In the genomic region with DNA sequence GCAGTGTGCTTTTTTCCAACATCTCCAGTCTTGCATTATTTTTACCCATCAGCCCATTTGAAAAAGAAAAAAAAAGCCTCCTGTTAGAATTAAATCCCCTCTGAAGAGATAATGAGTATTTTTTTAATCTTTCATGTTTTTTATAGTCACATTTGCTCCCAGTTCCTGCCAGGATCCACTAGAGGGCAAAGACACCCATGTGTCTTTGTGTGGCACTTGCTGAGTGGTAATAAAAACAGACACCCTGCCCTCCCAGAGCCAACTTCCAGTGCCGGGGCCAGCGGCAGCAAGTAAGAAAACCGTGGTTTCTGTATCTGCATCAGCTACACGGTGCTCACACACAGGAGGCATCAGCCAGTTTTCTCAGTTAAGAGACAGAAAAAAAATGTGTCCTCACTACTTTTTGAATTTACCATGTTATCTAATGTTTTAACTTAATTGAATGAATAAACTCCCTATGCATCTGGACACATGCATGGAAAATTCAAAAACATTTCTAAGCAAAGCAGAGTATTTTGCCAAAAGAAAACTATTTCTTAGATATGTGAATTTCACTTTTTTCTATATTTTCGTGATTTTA, we compare ENCODE assay signal across 13 cellular contexts.
DNase-seq lines count a peak whose midpoint lies in the region; ATAC-seq and TF ChIP-seq lines count a peak whose summit lies in the region.
"Had no signal": no experiment of that assay in that cellular context is flagged by ENCODE, and none has a peak within 500 bp of the region (broad histone marks: within the 10 kb centered on the region; RNA-seq: fewer than 3 reads in every experiment).

No MANE protein-coding gene starts in this region.

- peak; percentile 14; the same call in 1 of the 2 replicates for TF ChIP-seq CTCF in AG04450 (IDR thresholded peaks at IDR 0.05; ENCODE audit: low read depth, low read length)
- TF ChIP-seq CTCF in HCT116 (IDR thresholded peaks at IDR 0.05 in 2 of 3, conservative IDR thresholded peaks at IDR 0.05 in 1 of 3; ENCODE audit: borderline replicate concordance in 1 of 3, insufficient read depth in 1 of 3, low read depth in 2 of 3, low read length in 2 of 3), result peak; percentile 44 to 69 (median 62); a peak in 5 of 6 replicates
- TF ChIP-seq CTCF in RWPE2 (IDR thresholded peaks at IDR 0.05; ENCODE audit: poor library complexity, severe bottlenecking), result peak; percentile 61

- H3K9me3 ChIP-seq in AG04450 (ENCODE audit: control insufficient read depth, insufficient read depth, low read length), result no peaks in the 10 kb centered on the region
- H3K9me3 ChIP-seq in HCT116 (ENCODE audit: control insufficient read depth in 1 of 2, insufficient read depth in 1 of 2, low read depth in 1 of 2, low read length in 2 of 2), result no peaks in the 10 kb centered on the region
- H3K9me3 ChIP-seq in RWPE2 (ENCODE audit: severe bottlenecking), result no peaks in the 10 kb centered on the region
- H3K9me3 ChIP-seq: esophagus squamous epithelium had no signal

- RAD21 ChIA-PET in HCT116 (lab: Charles Lee; ENCODE audit: low non-redundant PET in 1 of 2, low total read pairs in 2 of 2, uncharacterized antibody in 2 of 2, unreplicated experiment in 2 of 2), result no interaction called here

- no peak overlapping the region for H3K4me3 Mint-ChIP-seq in T-helper 2 cell treated with Interferon-gamma antibody and Interleukin-4, amounts not matched to agents 5 μg/mL and 100 μg/mL, for 36 hours
- H3K4me3 Mint-ChIP-seq: activated naive CD8-positive, alpha-beta T cell had no signal

- H3K36me3 ChIP-seq in HCT116 (ENCODE audit: control insufficient read depth in 1 of 2, insufficient read depth in 2 of 2, low read length in 2 of 2) (no peaks in the 10 kb centered on the region), RWPE2 (ENCODE audit: low read depth) (no peaks in the 10 kb centered on the region)
- H3K36me3 ChIP-seq: esophagus squamous epithelium had no signal

- H3K4me2 ChIP-seq in HCT116 (ENCODE audit: low read length), result peak overlapping the region; percentile 47; the same call in 1 of the 2 replicates

- H3K4me3 ChIP-seq in AG04450 (ENCODE audit: low read depth, low read length) (no peak overlapping the region), HCT116 (replicated peaks in 1 of 2; ENCODE audit: low read depth in 1 of 2, low read length in 2 of 2) (no peak overlapping the region), RWPE2 (ENCODE audit: severe bottlenecking) (no peak overlapping the region)
- H3K4me3 ChIP-seq: esophagus squamous epithelium had no signal

- H3K4me1 Mint-ChIP-seq in T-helper 2 cell treated with Interferon-gamma antibody and Interleukin-4, amounts not matched to agents 5 μg/mL and 100 μg/mL, for 36 hours (ENCODE audit: low read depth), result no peaks in the 10 kb centered on the region

- H4K20me1 ChIP-seq in HCT116 (ENCODE audit: insufficient read depth), result no peaks in the 10 kb centered on the region

- H3K27ac Mint-ChIP-seq in T-helper 2 cell treated with Interferon-gamma antibody and Interleukin-4, amounts not matched to agents 5 μg/mL and 100 μg/mL, for 36 hours, result no peak overlapping the region
- H3K27ac Mint-ChIP-seq: activated naive CD8-positive, alpha-beta T cell had no signal

- no peak overlapping the region for H3K27ac ChIP-seq in AG04450 (ENCODE audit: low read depth, low read length)
- H3K27ac ChIP-seq in HCT116 (ENCODE audit: low read depth, low read length), result no peak overlapping the region
- H3K27ac ChIP-seq in RWPE2 (ENCODE audit: poor library complexity, severe bottlenecking), result no peak overlapping the region
- H3K27ac ChIP-seq: esophagus squamous epithelium had no signal

- no peak for DNase-seq in AG04450 (ENCODE audit: low read depth, low spot score)
- DNase-seq in HCT116 (ENCODE audit: low read depth, low spot score), result peak; percentile 38
- DNase-seq in RWPE2 (ENCODE audit: low spot score), result no peak
- peak; percentile 7 for DNase-seq in iris pigment epithelial cell (ENCODE audit: low read depth)
- no peak for DNase-seq in activated CD8-positive, alpha-beta memory T cell treated with anti-CD3 and anti-CD28 coated beads for 24 hours
- DNase-seq in cerebellum (ENCODE audit: low spot score), result no peak
- DNase-seq in T-helper 2 cell treated with Interferon-gamma antibody and Interleukin-4, amounts not matched to agents 5 μg/mL and 100 μg/mL, for 36 hours (ENCODE audit: low spot score), result no peak
- DNase-seq: activated CD4-positive, alpha-beta T cell treated with anti-CD3 and anti-CD28 coated beads for 1 hour; DMS153; esophagus squamous epithelium; NK-92 treated with Interleukin-12 subunit alpha and Interleukin-12 subunit beta, amount 100 ng/mL, for 24 hours had no signal

- CTCF ChIA-PET in AG04450 (lab: Charles Lee), result no interaction called here
- CTCF ChIA-PET in HCT116 (lab: Charles Lee), result no interaction called here

- ATAC-seq in HCT116 (peak; percentile 63), RWPE2 (ENCODE audit: low read depth) (0 out of 3 replicates have a peak, but pooled peaks have one; percentile 21), HG03432 (IDR thresholded peaks at IDR 0.05; ENCODE audit: unreplicated experiment) (no peak)

- H3K9me3 Mint-ChIP-seq in T-helper 2 cell treated with Interferon-gamma antibody and Interleukin-4, amounts not matched to agents 5 μg/mL and 100 μg/mL, for 36 hours, result no peaks in the 10 kb centered on the region

- peaks cover 17% of the 10 kb centered on the region for H3K27me3 Mint-ChIP-seq in T-helper 2 cell treated with Interferon-gamma antibody and Interleukin-4, amounts not matched to agents 5 μg/mL and 100 μg/mL, for 36 hours (ENCODE audit: low read depth)

- TF ChIP-seq RAD21 in HCT116 (IDR thresholded peaks at IDR 0.05; ENCODE audit: low read depth), result peak; percentile 53

- TF ChIP-seq POLR2A in HCT116 (IDR thresholded peaks at IDR 0.05; ENCODE audit: borderline replicate concordance, extremely low read depth, insufficient read depth, insufficient read length), result no peak

- BruUV-seq in HCT116 (replicated peaks; lab: Mats Ljungman, UMichigan), result no TSS peak

- H3K79me2 ChIP-seq in HCT116 (ENCODE audit: insufficient read depth, low read length), result no peaks in the 10 kb centered on the region

- H3K9ac ChIP-seq in HCT116 (ENCODE audit: low read length), result no peak overlapping the region

- POLR2A ChIA-PET in AG04450 (lab: Yijun Ruan, JAX), result no interaction called here
- POLR2A ChIA-PET in HCT116 (lab: Charles Lee), result no interaction called here

- intact Hi-C loops in HCT116 (cut with micrococcal nuclease), result no loop called here

- peak overlapping the region; percentile 21 for H2AFZ ChIP-seq in HCT116 (ENCODE audit: low read depth, low read length, poor library complexity, severe bottlenecking)

- H3K9me2 ChIP-seq in HCT116 (ENCODE audit: insufficient read depth), result no peaks in the 10 kb centered on the region

- H3K4me1 ChIP-seq in HCT116 (ENCODE audit: control insufficient read depth in 1 of 2, insufficient read depth in 2 of 2, low read length in 2 of 2), result no peaks in the 10 kb centered on the region
- no peaks in the 10 kb centered on the region for H3K4me1 ChIP-seq in RWPE2 (ENCODE audit: insufficient read depth, poor library complexity, severe bottlenecking)
- H3K4me1 ChIP-seq: esophagus squamous epithelium had no signal

- no peaks in the 10 kb centered on the region for H3K27me3 ChIP-seq in AG04450 (ENCODE audit: control insufficient read depth, insufficient read depth, low read length)
- H3K27me3 ChIP-seq in HCT116 (ENCODE audit: insufficient read depth, low read length), result no peaks in the 10 kb centered on the region
- H3K27me3 ChIP-seq in RWPE2 (ENCODE audit: insufficient read depth, poor library complexity, severe bottlenecking), result peaks cover 42% of the 10 kb centered on the region

- H3K36me3 Mint-ChIP-seq in T-helper 2 cell treated with Interferon-gamma antibody and Interleukin-4, amounts not matched to agents 5 μg/mL and 100 μg/mL, for 36 hours (ENCODE audit: low read depth), result no peaks in the 10 kb centered on the region
- H3K36me3 Mint-ChIP-seq: activated naive CD8-positive, alpha-beta T cell had no signal

TF ChIP-seq in HCT116, 20 proteins besides CTCF, POLR2A, EP300 and RAD21:
- TF ChIP-seq MAX (IDR thresholded peaks at IDR 0.05), result 0 out of 2 replicates have a peak, but pooled peaks have one; percentile 21
- TF ChIP-seq, protein P1, sequence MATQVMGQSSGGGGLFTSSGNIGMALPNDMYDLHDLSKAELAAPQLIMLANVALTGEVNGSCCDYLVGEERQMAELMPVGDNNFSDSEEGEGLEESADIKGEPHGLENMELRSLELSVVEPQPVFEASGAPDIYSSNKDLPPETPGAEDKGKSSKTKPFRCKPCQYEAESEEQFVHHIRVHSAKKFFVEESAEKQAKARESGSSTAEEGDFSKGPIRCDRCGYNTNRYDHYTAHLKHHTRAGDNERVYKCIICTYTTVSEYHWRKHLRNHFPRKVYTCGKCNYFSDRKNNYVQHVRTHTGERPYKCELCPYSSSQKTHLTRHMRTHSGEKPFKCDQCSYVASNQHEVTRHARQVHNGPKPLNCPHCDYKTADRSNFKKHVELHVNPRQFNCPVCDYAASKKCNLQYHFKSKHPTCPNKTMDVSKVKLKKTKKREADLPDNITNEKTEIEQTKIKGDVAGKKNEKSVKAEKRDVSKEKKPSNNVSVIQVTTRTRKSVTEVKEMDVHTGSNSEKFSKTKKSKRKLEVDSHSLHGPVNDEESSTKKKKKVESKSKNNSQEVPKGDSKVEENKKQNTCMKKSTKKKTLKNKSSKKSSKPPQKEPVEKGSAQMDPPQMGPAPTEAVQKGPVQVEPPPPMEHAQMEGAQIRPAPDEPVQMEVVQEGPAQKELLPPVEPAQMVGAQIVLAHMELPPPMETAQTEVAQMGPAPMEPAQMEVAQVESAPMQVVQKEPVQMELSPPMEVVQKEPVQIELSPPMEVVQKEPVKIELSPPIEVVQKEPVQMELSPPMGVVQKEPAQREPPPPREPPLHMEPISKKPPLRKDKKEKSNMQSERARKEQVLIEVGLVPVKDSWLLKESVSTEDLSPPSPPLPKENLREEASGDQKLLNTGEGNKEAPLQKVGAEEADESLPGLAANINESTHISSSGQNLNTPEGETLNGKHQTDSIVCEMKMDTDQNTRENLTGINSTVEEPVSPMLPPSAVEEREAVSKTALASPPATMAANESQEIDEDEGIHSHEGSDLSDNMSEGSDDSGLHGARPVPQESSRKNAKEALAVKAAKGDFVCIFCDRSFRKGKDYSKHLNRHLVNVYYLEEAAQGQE (IDR thresholded peaks at IDR 0.05; ENCODE audit: low read depth), result no peak

Comparison
In these comparisons a context has a peak if more than half of its experiments do, and no peak if none do; other contexts are left out.
1. DNase-seq: peak in HCT116 (single experiment) and iris pigment epithelial cell (single experiment); none in AG04450 (single experiment), RWPE2 (single experiment), activated CD8-positive, alpha-beta memory T cell treated with anti-CD3 and anti-CD28 coated beads for 24 hours (single experiment), cerebellum (single experiment) and T-helper 2 cell treated with Interferon-gamma antibody and Interleukin-4, amounts not matched to agents 5 μg/mL and 100 μg/mL, for 36 hours (single experiment).
2. Peak in every context shown above with its lines, with median percentiles within 50 percentile points of each other: CTCF ChIP-seq.